In the genomic region with DNA sequence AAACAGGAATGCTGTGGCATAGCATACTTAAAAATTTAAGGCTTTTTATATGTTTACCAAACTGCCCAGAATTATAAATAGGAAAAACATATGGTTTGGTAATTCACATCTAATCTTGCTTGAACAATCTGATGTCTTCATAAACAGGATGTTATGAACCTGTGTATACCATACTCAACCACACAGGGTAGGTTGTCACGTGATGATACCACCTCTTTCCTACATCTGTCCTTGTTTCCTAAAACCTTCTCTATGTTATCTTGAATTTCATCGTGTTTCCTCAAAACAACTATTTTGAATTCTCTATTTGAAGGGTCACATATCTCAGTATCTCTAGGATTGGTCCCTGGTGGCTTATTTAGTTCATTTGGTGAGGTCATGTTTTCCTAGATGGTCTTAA, we compare ENCODE assay signal across 29 cellular contexts.
"Had no signal": no experiment of that assay in that cellular context is flagged by ENCODE, and none has a peak within 500 bp of the region (broad histone marks: within the 10 kb centered on the region; RNA-seq: fewer than 3 reads in every experiment).

No MANE protein-coding gene starts in this region.

- H3K36me3 Mint-ChIP-seq: stimulated activated effector memory CD8-positive, alpha-beta T cell treated with anti-CD3 and anti-CD28 coated beads, Interleukin-12 subunit alpha, Interleukin-12 subunit beta, amount 100 ng/mL, for 72 hours; stimulated activated memory B cell treated with anti-CD40 and anti-IgM and Interleukin-4, amounts not matched to agents 10 μg/mL and 1 μg/mL and 100 μg/mL, for 72 hours; stimulated activated naive B cell treated with anti-CD40 and anti-IgM and Interleukin-4, amounts not matched to agents 10 μg/mL and 1 μg/mL and 100 μg/mL, for 72 hours; type B pancreatic cell had no signal

- H3K27me3 Mint-ChIP-seq: stimulated activated naive CD8-positive, alpha-beta T cell treated with anti-CD3 and anti-CD28 coated beads, Interleukin-15, Interleukin-2, amounts not matched to agents 100 ng/mL and 50 ng/mL, for 24 hours; type B pancreatic cell had no signal

- H3K36me3 ChIP-seq: stomach, suprapubic skin, thoracic aorta, thyroid gland, tibial artery, tibial nerve, transverse colon, upper lobe of left lung, upper lobe of right lung, uterus, vagina had no signal

- H3K27ac ChIP-seq: stomach, suprapubic skin, testis, thoracic aorta, thyroid gland, tibial artery, tibial nerve, transverse colon, upper lobe of left lung, upper lobe of right lung, uterus, vagina had no signal

- H3K27ac Mint-ChIP-seq: stimulated activated effector memory CD8-positive, alpha-beta T cell treated with anti-CD3 and anti-CD28 coated beads, Interleukin-12 subunit alpha, Interleukin-12 subunit beta, amount 100 ng/mL, for 72 hours; stimulated activated memory B cell treated with anti-CD40 and anti-IgM and Interleukin-4, amounts not matched to agents 10 μg/mL and 1 μg/mL and 100 μg/mL, for 72 hours; stimulated activated naive B cell treated with anti-CD40 and anti-IgM and Interleukin-4, amounts not matched to agents 10 μg/mL and 1 μg/mL and 100 μg/mL, for 72 hours; stimulated activated naive CD8-positive, alpha-beta T cell treated with anti-CD3 and anti-CD28 coated beads, Interleukin-15, amount 100 ng/mL, for 72 hours; stimulated activated naive CD8-positive, alpha-beta T cell treated with anti-CD3 and anti-CD28 coated beads, Interleukin-15, Interleukin-2, amounts not matched to agents 100 ng/mL and 50 ng/mL, for 24 hours; type B pancreatic cell had no signal

- H3K27me3 ChIP-seq: stomach, suprapubic skin, testis, thyroid gland, tibial artery, tibial nerve, transverse colon, upper lobe of left lung, upper lobe of right lung, uterus, vagina had no signal

- FAIRE-seq: urothelium cell line had no signal

- H3K4me3 ChIP-seq: stomach, suprapubic skin, testis, thoracic aorta, thyroid gland, tibial artery, tibial nerve, transverse colon, upper lobe of left lung, upper lobe of right lung, uterus, vagina had no signal

- ATAC-seq: stimulated activated memory B cell treated with anti-CD40 and anti-IgM and Interleukin-4, amounts not matched to agents 10 μg/mL and 1 μg/mL and 100 μg/mL, for 72 hours; stimulated activated naive B cell treated with anti-CD40 and anti-IgM and Interleukin-4, amounts not matched to agents 10 μg/mL and 1 μg/mL and 100 μg/mL, for 72 hours; stimulated activated naive CD8-positive, alpha-beta T cell treated with anti-CD3 and anti-CD28 coated beads, Interleukin-15, Interleukin-2, amounts not matched to agents 100 U/mL and 50 U/mL, for 24 hours; upper lobe of right lung had no signal

- H3K4me1 Mint-ChIP-seq: stimulated activated effector memory CD8-positive, alpha-beta T cell treated with anti-CD3 and anti-CD28 coated beads, Interleukin-12 subunit alpha, Interleukin-12 subunit beta, amount 100 ng/mL, for 72 hours; stimulated activated memory B cell treated with anti-CD40 and anti-IgM and Interleukin-4, amounts not matched to agents 10 μg/mL and 1 μg/mL and 100 μg/mL, for 72 hours; stimulated activated naive B cell treated with anti-CD40 and anti-IgM and Interleukin-4, amounts not matched to agents 10 μg/mL and 1 μg/mL and 100 μg/mL, for 72 hours; stimulated activated naive CD8-positive, alpha-beta T cell treated with anti-CD3 and anti-CD28 coated beads, Interleukin-15, amount 100 ng/mL, for 72 hours had no signal

- H3K9me3 Mint-ChIP-seq: stimulated activated effector memory CD8-positive, alpha-beta T cell treated with anti-CD3 and anti-CD28 coated beads, Interleukin-12 subunit alpha, Interleukin-12 subunit beta, amount 100 ng/mL, for 72 hours; stimulated activated memory B cell treated with anti-CD40 and anti-IgM and Interleukin-4, amounts not matched to agents 10 μg/mL and 1 μg/mL and 100 μg/mL, for 72 hours; stimulated activated naive B cell treated with anti-CD40 and anti-IgM and Interleukin-4, amounts not matched to agents 10 μg/mL and 1 μg/mL and 100 μg/mL, for 72 hours; stimulated activated naive CD8-positive, alpha-beta T cell treated with anti-CD3 and anti-CD28 coated beads, Interleukin-15, amount 100 ng/mL, for 72 hours; stimulated activated naive CD8-positive, alpha-beta T cell treated with anti-CD3 and anti-CD28 coated beads, Interleukin-15, Interleukin-2, amounts not matched to agents 100 ng/mL and 50 ng/mL, for 24 hours; type B pancreatic cell had no signal

- H3K4me3 Mint-ChIP-seq: stimulated activated effector memory CD8-positive, alpha-beta T cell treated with anti-CD3 and anti-CD28 coated beads, Interleukin-12 subunit alpha, Interleukin-12 subunit beta, amount 100 ng/mL, for 72 hours; stimulated activated memory B cell treated with anti-CD40 and anti-IgM and Interleukin-4, amounts not matched to agents 10 μg/mL and 1 μg/mL and 100 μg/mL, for 72 hours; stimulated activated naive B cell treated with anti-CD40 and anti-IgM and Interleukin-4, amounts not matched to agents 10 μg/mL and 1 μg/mL and 100 μg/mL, for 72 hours; stimulated activated naive CD8-positive, alpha-beta T cell treated with anti-CD3 and anti-CD28 coated beads, Interleukin-15, amount 100 ng/mL, for 72 hours; stimulated activated naive CD8-positive, alpha-beta T cell treated with anti-CD3 and anti-CD28 coated beads, Interleukin-15, Interleukin-2, amounts not matched to agents 100 ng/mL and 50 ng/mL, for 24 hours; type B pancreatic cell had no signal

- H3K9me3 ChIP-seq: stomach, suprapubic skin, testis, thoracic aorta, thyroid gland, tibial artery, tibial nerve, transverse colon, upper lobe of left lung, upper lobe of right lung, uterus, vagina had no signal

- DNase-seq: stimulated activated CD4-positive, alpha-beta T cell treated with anti-CD3 and anti-CD28 coated beads, Interleukin-2, amount 100 ng/mL, for 48 hours; stimulated activated CD4-positive, alpha-beta T cell treated with anti-CD3 and anti-CD28 coated beads, Interleukin-4, amount 100 ng/mL, for 1 hour; stimulated activated CD4-positive, alpha-beta T cell treated with anti-CD3 and anti-CD28 coated beads, Interleukin-4, amount 100 ng/mL, for 24 hours; stimulated activated CD4-positive, alpha-beta T cell treated with anti-CD3 and anti-CD28 coated beads, Interleukin-4, amount 100 ng/mL, for 4 hours; stimulated activated CD8-positive, alpha-beta memory T cell treated with anti-CD3 and anti-CD28 coated beads, Interleukin-4, amount 100 ng/mL, for 48 hours; stimulated activated naive B cell treated with anti-CD40 and anti-IgM and Interleukin-4, amounts not matched to agents 10 μg/mL and 1 μg/mL and 100 μg/mL, for 72 hours; stimulated activated naive CD4-positive, alpha-beta T cell; stimulated activated naive CD4-positive, alpha-beta T cell treated with Interleukin-2 at 50 U/mL for 16 hours; stimulated activated naive CD8-positive, alpha-beta T cell treated with anti-CD3 and anti-CD28 coated beads, Interleukin-15, amount 100 ng/mL, for 72 hours; stimulated activated naive CD8-positive, alpha-beta T cell treated with anti-CD3 and anti-CD28 coated beads, Interleukin-15, Interleukin-2, amounts not matched to agents 100 U/mL and 50 U/mL, for 24 hours; stomach; substantia nigra; testis; thyroid gland; tibial artery; transverse colon; trophoblast cell; upper lobe of left lung; upper lobe of right lung; uterus had no signal

- H3K4me1 ChIP-seq: stomach, suprapubic skin, thyroid gland, tibial artery, tibial nerve, transverse colon, upper lobe of left lung, upper lobe of right lung, uterus, vagina had no signal
